In the genomic region with DNA sequence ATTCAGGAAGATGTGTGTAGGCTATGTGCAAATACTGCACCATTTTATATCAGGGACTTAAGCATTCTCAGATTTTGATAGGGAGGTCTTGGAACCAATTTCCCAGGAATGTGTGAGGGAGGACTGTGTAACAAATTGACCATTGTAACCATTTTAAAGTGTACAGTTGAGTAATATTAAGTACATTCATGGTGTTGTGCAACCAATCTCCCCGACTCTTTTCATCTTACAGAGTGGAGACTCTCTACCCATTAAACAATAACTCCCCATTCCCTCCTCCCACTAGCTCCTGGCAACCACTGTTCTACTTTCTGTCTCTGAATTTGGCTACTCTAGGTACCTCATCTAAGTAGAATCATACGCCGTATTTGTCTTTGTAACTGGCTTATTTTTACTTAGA, we compare ENCODE assay signal across 1 cellular context.
TF ChIP-seq lines count a peak whose summit lies in the region.

No MANE protein-coding gene starts in this region.

TF ChIP-seq in IMR-90, 13 proteins besides CTCF, POLR2A, EP300 and RAD21:
- TF ChIP-seq, protein P1, sequence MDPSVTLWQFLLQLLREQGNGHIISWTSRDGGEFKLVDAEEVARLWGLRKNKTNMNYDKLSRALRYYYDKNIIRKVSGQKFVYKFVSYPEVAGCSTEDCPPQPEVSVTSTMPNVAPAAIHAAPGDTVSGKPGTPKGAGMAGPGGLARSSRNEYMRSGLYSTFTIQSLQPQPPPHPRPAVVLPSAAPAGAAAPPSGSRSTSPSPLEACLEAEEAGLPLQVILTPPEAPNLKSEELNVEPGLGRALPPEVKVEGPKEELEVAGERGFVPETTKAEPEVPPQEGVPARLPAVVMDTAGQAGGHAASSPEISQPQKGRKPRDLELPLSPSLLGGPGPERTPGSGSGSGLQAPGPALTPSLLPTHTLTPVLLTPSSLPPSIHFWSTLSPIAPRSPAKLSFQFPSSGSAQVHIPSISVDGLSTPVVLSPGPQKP (IDR thresholded peaks at IDR 0.05; ENCODE audit: borderline replicate concordance, low read depth, low read length): no peak
- TF ChIP-seq, protein P2, sequence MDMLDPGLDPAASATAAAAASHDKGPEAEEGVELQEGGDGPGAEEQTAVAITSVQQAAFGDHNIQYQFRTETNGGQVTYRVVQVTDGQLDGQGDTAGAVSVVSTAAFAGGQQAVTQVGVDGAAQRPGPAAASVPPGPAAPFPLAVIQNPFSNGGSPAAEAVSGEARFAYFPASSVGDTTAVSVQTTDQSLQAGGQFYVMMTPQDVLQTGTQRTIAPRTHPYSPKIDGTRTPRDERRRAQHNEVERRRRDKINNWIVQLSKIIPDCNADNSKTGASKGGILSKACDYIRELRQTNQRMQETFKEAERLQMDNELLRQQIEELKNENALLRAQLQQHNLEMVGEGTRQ (IDR thresholded peaks at IDR 0.05; ENCODE audit: low read depth, low read length): no peak
- TF ChIP-seq SMC3 (IDR thresholded peaks at IDR 0.05; ENCODE audit: low read depth, low read length) (no peak), NFE2L2 (IDR thresholded peaks at IDR 0.05; ENCODE audit: low read depth, low read length) (no peak), CEBPB (IDR thresholded peaks at IDR 0.05; ENCODE audit: low read depth, low read length) (peak; percentile 55), MAFK (IDR thresholded peaks at IDR 0.05; ENCODE audit: low read depth, low read length) (no peak), BHLHE40 (IDR thresholded peaks at IDR 0.05; ENCODE audit: low read depth, low read length) (no peak)
